In genomic region chr16:3861808-3862451, GRCh38 we compare ENCODE assay signal across 10 cellular contexts. TPM values are rescaled to one million over a fixed set of nuclear protein-coding genes. Genes with fewer than 3 reads are reported as not detected.
DNase-seq lines count a peak whose midpoint lies in the region; ATAC-seq, FAIRE-seq and TF ChIP-seq lines count a peak whose summit lies in the region.
"Had no signal": no experiment of that assay in that cellular context is flagged by ENCODE, and none has a peak within 500 bp of the region (broad histone marks: within the 10 kb centered on the region; RNA-seq: fewer than 3 reads in every experiment).

No MANE protein-coding gene starts in this region.

- H3K4me3 Mint-ChIP-seq in CD4-positive, alpha-beta memory T cell: peak overlapping the region in 5 of 8 donors; percentile 4 to 64 (median 43)
- no peak overlapping the region for H3K4me3 Mint-ChIP-seq in activated naive CD8-positive, alpha-beta T cell treated with anti-CD3 and anti-CD28 coated beads, Interleukin-2, amount 50 U/mL, for 24 hours

- no peaks in the 10 kb centered on the region for H3K27me3 ChIP-seq in CD4-positive, alpha-beta memory T cell (ENCODE audit: insufficient read depth, low read length)
- no peaks in the 10 kb centered on the region for H3K27me3 ChIP-seq in PC-9 (ENCODE audit: insufficient read depth, low read depth)

- CTCF ChIA-PET in CD4-positive, alpha-beta memory T cell (lab: Charles Lee; ENCODE audit: partially characterized antibody): interaction anchor here (0.6 to 1.3 kb wide), 4 partner anchors 11 to 837 kb away, joined by 3 read pairs; no protein-coding TSS in a partner anchor
- CTCF ChIA-PET in PC-9 (lab: Charles Lee): no interaction called here

- BruUV-seq in PC-9 (replicated peaks; lab: Mats Ljungman, UMichigan): no TSS peak

- FAIRE-seq in HTR-8/SVneo (lab: Jason Lieb, UNC): no peak
- FAIRE-seq: H1 had no signal

- H3K4me1 Mint-ChIP-seq in CD4-positive, alpha-beta memory T cell: peaks cover 65 to 97% (median 84%) of the 10 kb centered on the region in 4 donors
- peaks cover 84% of the 10 kb centered on the region for H3K4me1 Mint-ChIP-seq in activated naive CD8-positive, alpha-beta T cell treated with anti-CD3 and anti-CD28 coated beads, Interleukin-2, amount 50 U/mL, for 24 hours

- no peaks in the 10 kb centered on the region for H3K36me3 ChIP-seq in CD4-positive, alpha-beta memory T cell (ENCODE audit: insufficient read depth, low read length)
- H3K36me3 ChIP-seq in mesodermal cell (ENCODE audit: control insufficient read depth, insufficient read depth, low read length) (peaks cover 12% of the 10 kb centered on the region), PC-9 (ENCODE audit: low read depth) (no peaks in the 10 kb centered on the region)

- H3K4me3 ChIP-seq in CD4-positive, alpha-beta memory T cell (ENCODE audit: low read length in 2 of 2): no peak overlapping the region
- H3K4me3 ChIP-seq in mesodermal cell (ENCODE audit: extremely low read depth, insufficient read depth, low read length, poor library complexity, severe bottlenecking) (no peak overlapping the region), PC-9 (no peak overlapping the region)

- peak; percentile 53 for ATAC-seq in activated naive CD8-positive, alpha-beta T cell treated with anti-CD3 and anti-CD28 coated beads, Interleukin-2, amount 50 U/mL, for 24 hours

- peaks cover 0 to 5% of the 10 kb centered on the region in 2 donors for H3K36me3 Mint-ChIP-seq in CD4-positive, alpha-beta memory T cell
- H3K36me3 Mint-ChIP-seq in activated naive CD8-positive, alpha-beta T cell treated with anti-CD3 and anti-CD28 coated beads, Interleukin-2, amount 50 U/mL, for 24 hours (ENCODE audit: low read depth): no peaks in the 10 kb centered on the region

- POLR2A ChIA-PET in CD4-positive, alpha-beta memory T cell (lab: Charles Lee; ENCODE audit: partially characterized antibody): interaction anchor here (0.8 to 1.2 kb wide), 2 partner anchors 10 to 19 kb away, joined by 4 to 5 read pairs; partner anchors contain the start of gene CREBBP
- POLR2A ChIA-PET in PC-9 (lab: Charles Lee; ENCODE audit: unreplicated experiment): interaction anchor here (0.6 kb wide), 2 partner anchors 15 to 94 kb away, joined by 5 to 18 read pairs; no protein-coding TSS in a partner anchor

- DNase-seq in CD4-positive, alpha-beta memory T cell: no peak
- DNase-seq in HTR-8/SVneo (ENCODE audit: insufficient read length, low spot score) (peak; percentile 33), middle frontal gyrus (ENCODE audit: extremely low spot score, low spot score) (no peak), NCI-H345 (lab: John Stamatoyannopoulos, UW) (no peak), PC-9 (no peak), amniotic stem cell (lab: John Stamatoyannopoulos, UW) (no peak)
- no peak for DNase-seq in activated naive CD8-positive, alpha-beta T cell treated with anti-CD3 and anti-CD28 coated beads, Interleukin-2, amount 50 U/mL, for 24 hours
- DNase-seq: KG1 had no signal

- H3K9me3 Mint-ChIP-seq in CD4-positive, alpha-beta memory T cell: no peaks in the 10 kb centered on the region
- H3K9me3 Mint-ChIP-seq in activated naive CD8-positive, alpha-beta T cell treated with anti-CD3 and anti-CD28 coated beads, Interleukin-2, amount 50 U/mL, for 24 hours: no peaks in the 10 kb centered on the region

- peaks cover 95% of the 10 kb centered on the region for H3K4me1 ChIP-seq in CD4-positive, alpha-beta memory T cell (ENCODE audit: insufficient read depth, low read length)
- H3K4me1 ChIP-seq in mesodermal cell (ENCODE audit: control insufficient read depth, insufficient read depth, low read length, poor library complexity, severe bottlenecking) (peaks cover 38% of the 10 kb centered on the region), PC-9 (replicated peaks; ENCODE audit: insufficient read depth) (no peaks in the 10 kb centered on the region)

- no peaks in the 10 kb centered on the region for H3K9me2 ChIP-seq in PC-9 (ENCODE audit: insufficient read depth)

- H3K79me2 ChIP-seq in PC-9 (ENCODE audit: low read depth): peaks cover 98% of the 10 kb centered on the region

- no peak overlapping the region for H3K4me2 ChIP-seq in PC-9

- intact Hi-C loops in CD4-positive, alpha-beta memory T cell (cut with micrococcal nuclease): no loop called here
- intact Hi-C loops in PC-9 (cut with micrococcal nuclease; ENCODE audit: unreplicated experiment): no loop called here

- H4K20me1 ChIP-seq in PC-9 (ENCODE audit: insufficient read depth): peaks cover 92% of the 10 kb centered on the region

- H3K27ac ChIP-seq in CD4-positive, alpha-beta memory T cell (ENCODE audit: low read depth, low read length): no peak overlapping the region
- H3K27ac ChIP-seq in mesodermal cell (ENCODE audit: low read depth, low read length, severe bottlenecking) (peak overlapping the region; percentile 48), PC-9 (no peak overlapping the region)

- no peak overlapping the region for H2AFZ ChIP-seq in PC-9

- no peak for TF ChIP-seq CTCF in PC-9 (conservative IDR thresholded peaks at IDR 0.05)

- H3F3A ChIP-seq in PC-9 (ENCODE audit: insufficient read depth, low read depth): no peaks in the 10 kb centered on the region; the same call in 1 of the 2 replicates

- 44 to 80% methylated on average over 1 to 11 of the region's 12 CpGs for WGBS in mesodermal cell (ENCODE audit: insufficient coverage in 2 of 2), 2 experiments

- H3K27ac Mint-ChIP-seq in CD4-positive, alpha-beta memory T cell: peak overlapping the region in 6 of 7 donors; percentile 7 to 83 (median 64)
- H3K27ac Mint-ChIP-seq in activated naive CD8-positive, alpha-beta T cell treated with anti-CD3 and anti-CD28 coated beads, Interleukin-2, amount 50 U/mL, for 24 hours: peak overlapping the region; percentile 24

- H3K9me3 ChIP-seq in CD4-positive, alpha-beta memory T cell (ENCODE audit: control insufficient read depth in 1 of 2, low read length in 2 of 2): no peaks in the 10 kb centered on the region
- H3K9me3 ChIP-seq in mesodermal cell (ENCODE audit: control insufficient read depth, low read length) (no peaks in the 10 kb centered on the region), PC-9 (ENCODE audit: insufficient read depth, low read depth) (no peaks in the 10 kb centered on the region)

- H3K27me3 Mint-ChIP-seq in CD4-positive, alpha-beta memory T cell: no peaks in the 10 kb centered on the region
- no peaks in the 10 kb centered on the region for H3K27me3 Mint-ChIP-seq in activated naive CD8-positive, alpha-beta T cell treated with anti-CD3 and anti-CD28 coated beads, Interleukin-2, amount 50 U/mL, for 24 hours

RNA-seq across cellular contexts. Expression of gene CREBBP, which starts 18.6 kb away (rescaled TPM):
- 100 to 1,000 TPM; 119 to 133 TPM for total RNA-seq in CD4-positive, alpha-beta memory T cell
- polyA plus RNA-seq in CD4-positive, alpha-beta memory T cell: 10 to 100 TPM in 1 of 2 donors, under 1 TPM in 1; 0.60 to 17.9 TPM
- polyA plus RNA-seq in mesodermal cell (2013, experiment 1 of 2): 22.1 TPM
- 23.2 TPM for polyA plus RNA-seq in mesodermal cell (2013, experiment 2 of 2)
- total RNA-seq in PC-9 (2021): 70.5 and 74.9 TPM in 2 replicates
